1 cellular context compared by ENCODE assay signal in the genomic region with DNA sequence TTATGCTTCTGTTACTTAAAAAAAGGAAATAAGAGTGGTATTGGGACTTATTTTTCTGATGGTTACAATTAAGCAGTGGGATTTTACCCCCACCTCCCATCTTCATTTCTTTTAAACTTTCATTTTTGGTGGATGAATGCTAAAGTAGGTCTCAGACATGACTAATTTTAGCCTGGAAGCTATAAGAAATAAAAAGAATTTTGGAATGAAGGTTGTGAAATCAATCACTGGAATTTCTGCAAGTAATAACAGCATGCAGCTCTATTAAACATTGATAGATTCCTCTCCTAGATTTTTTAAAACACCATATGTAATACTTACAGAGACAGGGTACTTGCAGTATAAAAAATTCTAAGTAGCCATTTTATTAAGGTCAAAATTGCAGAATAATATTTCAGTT.
TF ChIP-seq lines count a peak whose summit lies in the region.

No MANE protein-coding gene starts in this region.

TF ChIP-seq in HepG2, 621 proteins besides CTCF, POLR2A, EP300 and RAD21 (continued from another document):
- no peak for TF ChIP-seq FOXP4 (CRISPR knock-in tag; IDR thresholded peaks at IDR 0.05)
- TF ChIP-seq, protein P1, sequence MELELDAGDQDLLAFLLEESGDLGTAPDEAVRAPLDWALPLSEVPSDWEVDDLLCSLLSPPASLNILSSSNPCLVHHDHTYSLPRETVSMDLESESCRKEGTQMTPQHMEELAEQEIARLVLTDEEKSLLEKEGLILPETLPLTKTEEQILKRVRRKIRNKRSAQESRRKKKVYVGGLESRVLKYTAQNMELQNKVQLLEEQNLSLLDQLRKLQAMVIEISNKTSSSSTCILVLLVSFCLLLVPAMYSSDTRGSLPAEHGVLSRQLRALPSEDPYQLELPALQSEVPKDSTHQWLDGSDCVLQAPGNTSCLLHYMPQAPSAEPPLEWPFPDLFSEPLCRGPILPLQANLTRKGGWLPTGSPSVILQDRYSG (CRISPR knock-in tag; IDR thresholded peaks at IDR 0.05) = no peak
